ENCODE assay signal across 29 cellular contexts in genomic region chr19:2715470-2716274, GRCh38. TPM values are rescaled to one million over a fixed set of nuclear protein-coding genes. Genes with fewer than 3 reads are reported as not detected.
"Had no signal": no experiment of that assay in that cellular context is flagged by ENCODE, and none has a peak within 500 bp of the region (broad histone marks: within the 10 kb centered on the region; RNA-seq: fewer than 3 reads in every experiment).

No MANE protein-coding gene starts in this region.

- H3K4me1 ChIP-seq: colonic mucosa had no signal

- H3K36me3 ChIP-seq: colonic mucosa, gastrocnemius medialis, prostate gland, spleen, suprapubic skin, transverse colon, upper lobe of right lung, uterus had no signal

- H3K4me3 Mint-ChIP-seq: dendritic cell treated with granulocyte-macrophage colony-stimulating factor and Interleukin-4, amounts not matched to agents 40 ng/mL and 50 ng/mL, for 4 days; endodermal cell; mesothelial cell of epicardium; natural killer cell treated with Interleukin-12 subunit alpha and Interleukin-12 subunit beta and Interleukin-15 and Interleukin-18, amount 100 ng/mL, for 72 hours; neural crest cell; stimulated activated naive B cell treated with anti-CD40 and anti-IgM and Interleukin-4, amounts not matched to agents 10 μg/mL and 1 μg/mL and 100 μg/mL, for 72 hours; stimulated activated naive CD8-positive, alpha-beta T cell treated with anti-CD3 and anti-CD28 coated beads, Interleukin-15, amount 100 ng/mL, for 72 hours had no signal

- H3K27me3 ChIP-seq: uterus had no signal

- H3K27me3 Mint-ChIP-seq: naive B cell; stimulated activated naive B cell treated with anti-CD40 and anti-IgM and Interleukin-4, amounts not matched to agents 10 μg/mL and 1 μg/mL and 100 μg/mL, for 72 hours had no signal

- H3K27ac ChIP-seq: colonic mucosa, epithelial cell of prostate, gastrocnemius medialis, heart left ventricle, hepatocyte, prostate gland, skin epidermis, spleen, suprapubic skin, transverse colon, upper lobe of right lung, uterus had no signal

- ATAC-seq: esophagus mucosa; gastrocnemius medialis; left lobe of liver; mucosa of descending colon; stimulated activated naive B cell treated with anti-CD40 and anti-IgM and Interleukin-4, amounts not matched to agents 10 μg/mL and 1 μg/mL and 100 μg/mL, for 72 hours; upper lobe of right lung had no signal

- H3K27ac Mint-ChIP-seq: endodermal cell; mesothelial cell of epicardium; natural killer cell treated with Interleukin-12 subunit alpha and Interleukin-12 subunit beta and Interleukin-15 and Interleukin-18, amount 100 ng/mL, for 72 hours; stimulated activated naive B cell treated with anti-CD40 and anti-IgM and Interleukin-4, amounts not matched to agents 10 μg/mL and 1 μg/mL and 100 μg/mL, for 72 hours; stimulated activated naive CD8-positive, alpha-beta T cell treated with anti-CD3 and anti-CD28 coated beads, Interleukin-15, amount 100 ng/mL, for 72 hours had no signal

- H3K9me3 ChIP-seq: colonic mucosa, prostate gland, transverse colon, uterus had no signal

- DNase-seq: colonic mucosa; effector CD8-positive, alpha-beta T cell; endodermal cell; foreskin fibroblast; gastrocnemius medialis; mesenchymal stem cell; mucosa of descending colon; naive B cell; spleen; stimulated activated CD4-positive, alpha-beta T cell treated with anti-CD3 and anti-CD28 coated beads, Interleukin-4, amount 100 ng/mL, for 4 hours; stimulated activated naive B cell treated with anti-CD40 and anti-IgM and Interleukin-4, amounts not matched to agents 10 μg/mL and 1 μg/mL and 100 μg/mL, for 72 hours; stimulated activated naive CD8-positive, alpha-beta T cell treated with anti-CD3 and anti-CD28 coated beads, Interleukin-15, amount 100 ng/mL, for 72 hours; transverse colon; upper lobe of right lung; uterus had no signal

- FAIRE-seq: kidney had no signal

- H3K4me3 ChIP-seq: colonic mucosa, gastrocnemius medialis, heart left ventricle, hepatocyte, lung, mucosa of descending colon, prostate gland, skin epidermis, spleen, suprapubic skin, transverse colon, upper lobe of right lung, uterus had no signal

- H3K36me3 Mint-ChIP-seq: mesothelial cell of epicardium had no signal

- H3K79me2 ChIP-seq: hepatocyte had no signal

- H2AFZ ChIP-seq: hepatocyte had no signal

- H3K4me2 ChIP-seq: hepatocyte had no signal

RNA-seq across cellular contexts. Expression of gene DIRAS1, which starts 5.5 kb away (rescaled TPM):
- total RNA-seq: natural killer cell treated with Interleukin-12 subunit alpha and Interleukin-12 subunit beta and Interleukin-15 and Interleukin-18, amount 100 ng/mL, for 72 hours had no signal
